In genomic region chr7:71235263-71235662, GRCh38 we compare ENCODE assay signal across 18 cellular contexts.
"Had no signal": no experiment of that assay in that cellular context is flagged by ENCODE, and none has a peak within 500 bp of the region (broad histone marks: within the 10 kb centered on the region; RNA-seq: fewer than 3 reads in every experiment).

No MANE protein-coding gene starts in this region.

- H3K27me3 ChIP-seq: dorsolateral prefrontal cortex, suprapubic skin, tibial artery had no signal

- H3K36me3 Mint-ChIP-seq: naive thymus-derived CD8-positive, alpha-beta T cell; stimulated activated effector memory CD8-positive, alpha-beta T cell treated with anti-CD3 and anti-CD28 coated beads, Interleukin-12 subunit alpha, Interleukin-12 subunit beta, amount 100 ng/mL, for 72 hours had no signal

- H3K9me3 ChIP-seq: tibial artery had no signal

- H3K27ac ChIP-seq: suprapubic skin, tibial artery had no signal

- H3K4me3 ChIP-seq: dorsolateral prefrontal cortex, suprapubic skin, tibial artery had no signal

- H3K4me3 Mint-ChIP-seq: central memory CD8-positive, alpha-beta T cell; immature natural killer cell; naive thymus-derived CD8-positive, alpha-beta T cell; stimulated activated effector memory CD8-positive, alpha-beta T cell treated with anti-CD3 and anti-CD28 coated beads, Interleukin-12 subunit alpha, Interleukin-12 subunit beta, amount 100 ng/mL, for 72 hours had no signal

- H3K27ac Mint-ChIP-seq: immature natural killer cell; naive thymus-derived CD8-positive, alpha-beta T cell; stimulated activated effector memory CD8-positive, alpha-beta T cell treated with anti-CD3 and anti-CD28 coated beads, Interleukin-12 subunit alpha, Interleukin-12 subunit beta, amount 100 ng/mL, for 72 hours had no signal

- ATAC-seq: esophagus mucosa; left colon; naive thymus-derived CD8-positive, alpha-beta T cell; right cardiac atrium; stimulated activated effector memory CD8-positive, alpha-beta T cell treated with anti-CD3 and anti-CD28 coated beads, Interleukin-12 subunit alpha, Interleukin-12 subunit beta, amount 100 ng/mL, for 72 hours; stimulated activated naive CD8-positive, alpha-beta T cell treated with anti-CD3 and anti-CD28 coated beads, Interleukin-15, Interleukin-2, amounts not matched to agents 100 U/mL and 50 U/mL, for 24 hours had no signal

- DNase-seq: cortex of kidney; dorsolateral prefrontal cortex; effector CD8-positive, alpha-beta T cell; foreskin fibroblast; immature natural killer cell; left colon; mesendoderm; naive thymus-derived CD8-positive, alpha-beta T cell; posterior cingulate gyrus; right cardiac atrium; stimulated activated CD4-positive, alpha-beta T cell treated with anti-CD3 and anti-CD28 coated beads, Interleukin-4, amount 100 ng/mL, for 1 hour; stimulated activated CD8-positive, alpha-beta memory T cell treated with anti-CD3 and anti-CD28 coated beads, Interleukin-4, amount 100 ng/mL, for 48 hours; stimulated activated naive CD8-positive, alpha-beta T cell treated with anti-CD3 and anti-CD28 coated beads, Interleukin-15, Interleukin-2, amounts not matched to agents 100 U/mL and 50 U/mL, for 24 hours; tibial artery had no signal

- H3K36me3 ChIP-seq: suprapubic skin, tibial artery had no signal

- H3K4me1 Mint-ChIP-seq: central memory CD8-positive, alpha-beta T cell; immature natural killer cell; stimulated activated effector memory CD8-positive, alpha-beta T cell treated with anti-CD3 and anti-CD28 coated beads, Interleukin-12 subunit alpha, Interleukin-12 subunit beta, amount 100 ng/mL, for 72 hours had no signal

- H3K4me1 ChIP-seq: suprapubic skin had no signal

- H3K27me3 Mint-ChIP-seq: central memory CD8-positive, alpha-beta T cell; naive thymus-derived CD8-positive, alpha-beta T cell had no signal
